In the genomic region with DNA sequence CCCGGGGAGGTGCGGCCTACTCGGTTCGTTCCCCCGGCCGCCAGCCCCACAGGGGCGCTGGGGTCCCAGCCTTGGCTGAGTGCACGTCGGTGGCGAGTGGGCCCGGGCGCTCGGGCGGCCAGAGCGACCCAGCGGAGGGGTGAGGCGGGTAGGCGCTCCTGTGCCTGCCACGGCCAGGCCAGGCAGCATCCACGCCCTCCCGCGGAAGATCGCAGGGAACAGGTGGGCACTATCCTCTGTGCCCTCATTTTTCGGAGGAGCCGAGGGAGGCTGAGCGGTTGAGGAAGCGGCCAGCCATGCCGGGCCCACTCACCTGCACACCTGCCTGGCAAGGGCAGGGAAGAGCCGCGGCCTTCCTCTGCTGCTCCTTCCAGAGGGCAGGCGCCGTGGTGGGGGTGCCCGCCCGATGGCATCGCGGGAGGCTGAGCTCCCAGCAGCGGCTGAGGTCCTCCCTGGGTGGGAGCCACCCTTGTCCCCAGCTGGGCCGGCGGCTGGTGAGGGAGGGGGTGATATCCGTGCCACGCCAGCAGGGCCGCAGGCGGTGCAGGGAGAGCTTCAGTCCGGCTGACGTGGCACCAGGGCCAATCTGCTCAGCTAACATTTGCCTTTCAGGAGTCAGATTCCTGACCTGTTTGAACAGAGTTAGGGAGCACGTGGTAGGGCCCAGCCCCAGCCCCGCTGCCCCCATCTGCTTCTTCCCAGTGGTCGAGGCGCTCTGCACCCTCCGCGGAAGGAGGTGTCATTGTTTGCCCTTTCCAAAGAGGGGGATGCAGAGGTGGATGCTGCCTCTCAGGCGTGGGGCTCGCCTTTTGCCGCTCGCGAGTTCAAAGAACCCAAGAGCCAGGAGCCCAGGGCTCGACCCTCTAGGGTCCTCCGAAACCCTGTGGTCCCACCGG, we compare ENCODE assay signal across 1 cellular context.
TF ChIP-seq lines count a peak whose summit lies in the region.

No MANE protein-coding gene starts in this region.

TF ChIP-seq in HepG2, 621 proteins besides CTCF, POLR2A, EP300 and RAD21 (continued from another document and continues in another):
- TF ChIP-seq ZBTB3 (CRISPR knock-in tag; IDR thresholded peaks at IDR 0.05; ENCODE audit: borderline replicate concordance, low read depth) (no peak), SNAI1 (CRISPR knock-in tag; IDR thresholded peaks at IDR 0.05; ENCODE audit: borderline replicate concordance) (no peak), MED8 (CRISPR knock-in tag; IDR thresholded peaks at IDR 0.05; ENCODE audit: insufficient replicate concordance) (no peak), RFX3 (CRISPR knock-in tag; IDR thresholded peaks at IDR 0.05) (no peak), PAWR (CRISPR knock-in tag; IDR thresholded peaks at IDR 0.05; ENCODE audit: borderline replicate concordance) (no peak), MLLT10 (CRISPR knock-in tag; IDR thresholded peaks at IDR 0.05) (no peak), ZBTB38 (CRISPR knock-in tag; IDR thresholded peaks at IDR 0.05) (no peak), SALL2 (CRISPR knock-in tag; IDR thresholded peaks at IDR 0.05) (no peak), KAT2B (IDR thresholded peaks at IDR 0.05; ENCODE audit: borderline replicate concordance, low read depth, low read length) (no peak), TGIF2 (CRISPR knock-in tag; IDR thresholded peaks at IDR 0.05) (no peak), ZSCAN21 (CRISPR knock-in tag; IDR thresholded peaks at IDR 0.05; ENCODE audit: borderline replicate concordance) (peak; percentile 29; the same call in 1 of the 2 replicates), ZNF616 (CRISPR knock-in tag; IDR thresholded peaks at IDR 0.05; ENCODE audit: low read depth) (no peak), SMC3 (IDR thresholded peaks at IDR 0.05; ENCODE audit: low read length) (no peak), ATF1 (CRISPR knock-in tag; IDR thresholded peaks at IDR 0.05) (no peak), ZSCAN29 (CRISPR knock-in tag; conservative IDR thresholded peaks at IDR 0.05) (no peak), MYNN (CRISPR knock-in tag; IDR thresholded peaks at IDR 0.05; ENCODE audit: low read depth) (no peak), RBM22 (optimal IDR thresholded peaks at IDR 0.05; ENCODE audit: low read length) (no peak), NPAS2 (CRISPR knock-in tag; IDR thresholded peaks at IDR 0.05; ENCODE audit: borderline replicate concordance) (no peak), HES4 (CRISPR knock-in tag; IDR thresholded peaks at IDR 0.05; ENCODE audit: borderline replicate concordance) (no peak), RELA (CRISPR knock-in tag; IDR thresholded peaks at IDR 0.05) (no peak), FOSL1 (CRISPR knock-in tag; IDR thresholded peaks at IDR 0.05; ENCODE audit: borderline replicate concordance) (no peak), ZNF274 (CRISPR knock-in tag; IDR thresholded peaks at IDR 0.05) (0 out of 2 replicates have a peak, but pooled peaks have one; percentile 27), ZNF317 (CRISPR knock-in tag; IDR thresholded peaks at IDR 0.05) (no peak), ERF (CRISPR knock-in tag; IDR thresholded peaks at IDR 0.05) (no peak), TARDBP (CRISPR knock-in tag; IDR thresholded peaks at IDR 0.05) (0 out of 2 replicates have a peak, but pooled peaks have one; percentile 10), ZNF205 (CRISPR knock-in tag; IDR thresholded peaks at IDR 0.05) (no peak), FOXA3 (CRISPR knock-in tag; IDR thresholded peaks at IDR 0.05) (no peak), ZNF552 (CRISPR knock-in tag; IDR thresholded peaks at IDR 0.05; ENCODE audit: borderline replicate concordance) (no peak), ZNF101 (CRISPR knock-in tag; IDR thresholded peaks at IDR 0.05; ENCODE audit: borderline replicate concordance, low read depth) (no peak), TBX2 (CRISPR knock-in tag; IDR thresholded peaks at IDR 0.05; ENCODE audit: borderline replicate concordance) (no peak; the same call in 1 of the 2 replicates), ZNF138 (CRISPR knock-in tag; IDR thresholded peaks at IDR 0.05; ENCODE audit: low read depth) (no peak), YEATS4 (CRISPR knock-in tag; IDR thresholded peaks at IDR 0.05; ENCODE audit: borderline replicate concordance) (peak; percentile 59; the same call in 1 of the 2 replicates), REPIN1 (CRISPR knock-in tag; IDR thresholded peaks at IDR 0.05; ENCODE audit: borderline replicate concordance, low read depth) (no peak), ZBTB8A (CRISPR knock-in tag; IDR thresholded peaks at IDR 0.05; ENCODE audit: borderline replicate concordance, low read depth) (no peak), ZNF713 (CRISPR knock-in tag; IDR thresholded peaks at IDR 0.05) (no peak), ARNT2 (CRISPR knock-in tag; IDR thresholded peaks at IDR 0.05; ENCODE audit: low read depth) (peak; percentile 57; the same call in 1 of the 2 replicates), ZSCAN22 (CRISPR knock-in tag; IDR thresholded peaks at IDR 0.05) (no peak), ZNF546 (CRISPR knock-in tag; conservative IDR thresholded peaks at IDR 0.05) (no peak), KLF12 (CRISPR knock-in tag; IDR thresholded peaks at IDR 0.05; ENCODE audit: borderline replicate concordance) (no peak), SMARCE1 (IDR thresholded peaks at IDR 0.05; ENCODE audit: borderline replicate concordance) (no peak), ZNF17 (CRISPR knock-in tag; IDR thresholded peaks at IDR 0.05) (no peak), SOX5 (CRISPR knock-in tag; IDR thresholded peaks at IDR 0.05; ENCODE audit: borderline replicate concordance) (peak; percentile 9; the same call in 1 of the 2 replicates), MED1 (CRISPR knock-in tag; IDR thresholded peaks at IDR 0.05) (peak; percentile 29; the same call in 1 of the 2 replicates)
- TF ChIP-seq, protein P1, sequence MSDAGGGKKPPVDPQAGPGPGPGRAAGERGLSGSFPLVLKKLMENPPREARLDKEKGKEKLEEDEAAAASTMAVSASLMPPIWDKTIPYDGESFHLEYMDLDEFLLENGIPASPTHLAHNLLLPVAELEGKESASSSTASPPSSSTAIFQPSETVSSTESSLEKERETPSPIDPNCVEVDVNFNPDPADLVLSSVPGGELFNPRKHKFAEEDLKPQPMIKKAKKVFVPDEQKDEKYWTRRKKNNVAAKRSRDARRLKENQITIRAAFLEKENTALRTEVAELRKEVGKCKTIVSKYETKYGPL (CRISPR knock-in tag; IDR thresholded peaks at IDR 0.05) = no peak
- TF ChIP-seq, protein P2, sequence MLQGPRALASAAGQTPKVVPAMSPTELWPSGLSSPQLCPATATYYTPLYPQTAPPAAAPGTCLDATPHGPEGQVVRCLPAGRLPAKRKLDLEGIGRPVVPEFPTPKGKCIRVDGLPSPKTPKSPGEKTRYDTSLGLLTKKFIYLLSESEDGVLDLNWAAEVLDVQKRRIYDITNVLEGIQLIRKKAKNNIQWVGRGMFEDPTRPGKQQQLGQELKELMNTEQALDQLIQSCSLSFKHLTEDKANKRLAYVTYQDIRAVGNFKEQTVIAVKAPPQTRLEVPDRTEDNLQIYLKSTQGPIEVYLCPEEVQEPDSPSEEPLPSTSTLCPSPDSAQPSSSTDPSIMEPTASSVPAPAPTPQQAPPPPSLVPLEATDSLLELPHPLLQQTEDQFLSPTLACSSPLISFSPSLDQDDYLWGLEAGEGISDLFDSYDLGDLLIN (CRISPR knock-in tag; IDR thresholded peaks at IDR 0.05; ENCODE audit: borderline replicate concordance) = no peak
- TF ChIP-seq, protein P3, sequence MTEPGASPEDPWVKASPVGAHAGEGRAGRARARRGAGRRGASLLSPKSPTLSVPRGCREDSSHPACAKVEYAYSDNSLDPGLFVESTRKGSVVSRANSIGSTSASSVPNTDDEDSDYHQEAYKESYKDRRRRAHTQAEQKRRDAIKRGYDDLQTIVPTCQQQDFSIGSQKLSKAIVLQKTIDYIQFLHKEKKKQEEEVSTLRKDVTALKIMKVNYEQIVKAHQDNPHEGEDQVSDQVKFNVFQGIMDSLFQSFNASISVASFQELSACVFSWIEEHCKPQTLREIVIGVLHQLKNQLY (CRISPR knock-in tag; IDR thresholded peaks at IDR 0.05) = no peak
- TF ChIP-seq, protein P4, sequence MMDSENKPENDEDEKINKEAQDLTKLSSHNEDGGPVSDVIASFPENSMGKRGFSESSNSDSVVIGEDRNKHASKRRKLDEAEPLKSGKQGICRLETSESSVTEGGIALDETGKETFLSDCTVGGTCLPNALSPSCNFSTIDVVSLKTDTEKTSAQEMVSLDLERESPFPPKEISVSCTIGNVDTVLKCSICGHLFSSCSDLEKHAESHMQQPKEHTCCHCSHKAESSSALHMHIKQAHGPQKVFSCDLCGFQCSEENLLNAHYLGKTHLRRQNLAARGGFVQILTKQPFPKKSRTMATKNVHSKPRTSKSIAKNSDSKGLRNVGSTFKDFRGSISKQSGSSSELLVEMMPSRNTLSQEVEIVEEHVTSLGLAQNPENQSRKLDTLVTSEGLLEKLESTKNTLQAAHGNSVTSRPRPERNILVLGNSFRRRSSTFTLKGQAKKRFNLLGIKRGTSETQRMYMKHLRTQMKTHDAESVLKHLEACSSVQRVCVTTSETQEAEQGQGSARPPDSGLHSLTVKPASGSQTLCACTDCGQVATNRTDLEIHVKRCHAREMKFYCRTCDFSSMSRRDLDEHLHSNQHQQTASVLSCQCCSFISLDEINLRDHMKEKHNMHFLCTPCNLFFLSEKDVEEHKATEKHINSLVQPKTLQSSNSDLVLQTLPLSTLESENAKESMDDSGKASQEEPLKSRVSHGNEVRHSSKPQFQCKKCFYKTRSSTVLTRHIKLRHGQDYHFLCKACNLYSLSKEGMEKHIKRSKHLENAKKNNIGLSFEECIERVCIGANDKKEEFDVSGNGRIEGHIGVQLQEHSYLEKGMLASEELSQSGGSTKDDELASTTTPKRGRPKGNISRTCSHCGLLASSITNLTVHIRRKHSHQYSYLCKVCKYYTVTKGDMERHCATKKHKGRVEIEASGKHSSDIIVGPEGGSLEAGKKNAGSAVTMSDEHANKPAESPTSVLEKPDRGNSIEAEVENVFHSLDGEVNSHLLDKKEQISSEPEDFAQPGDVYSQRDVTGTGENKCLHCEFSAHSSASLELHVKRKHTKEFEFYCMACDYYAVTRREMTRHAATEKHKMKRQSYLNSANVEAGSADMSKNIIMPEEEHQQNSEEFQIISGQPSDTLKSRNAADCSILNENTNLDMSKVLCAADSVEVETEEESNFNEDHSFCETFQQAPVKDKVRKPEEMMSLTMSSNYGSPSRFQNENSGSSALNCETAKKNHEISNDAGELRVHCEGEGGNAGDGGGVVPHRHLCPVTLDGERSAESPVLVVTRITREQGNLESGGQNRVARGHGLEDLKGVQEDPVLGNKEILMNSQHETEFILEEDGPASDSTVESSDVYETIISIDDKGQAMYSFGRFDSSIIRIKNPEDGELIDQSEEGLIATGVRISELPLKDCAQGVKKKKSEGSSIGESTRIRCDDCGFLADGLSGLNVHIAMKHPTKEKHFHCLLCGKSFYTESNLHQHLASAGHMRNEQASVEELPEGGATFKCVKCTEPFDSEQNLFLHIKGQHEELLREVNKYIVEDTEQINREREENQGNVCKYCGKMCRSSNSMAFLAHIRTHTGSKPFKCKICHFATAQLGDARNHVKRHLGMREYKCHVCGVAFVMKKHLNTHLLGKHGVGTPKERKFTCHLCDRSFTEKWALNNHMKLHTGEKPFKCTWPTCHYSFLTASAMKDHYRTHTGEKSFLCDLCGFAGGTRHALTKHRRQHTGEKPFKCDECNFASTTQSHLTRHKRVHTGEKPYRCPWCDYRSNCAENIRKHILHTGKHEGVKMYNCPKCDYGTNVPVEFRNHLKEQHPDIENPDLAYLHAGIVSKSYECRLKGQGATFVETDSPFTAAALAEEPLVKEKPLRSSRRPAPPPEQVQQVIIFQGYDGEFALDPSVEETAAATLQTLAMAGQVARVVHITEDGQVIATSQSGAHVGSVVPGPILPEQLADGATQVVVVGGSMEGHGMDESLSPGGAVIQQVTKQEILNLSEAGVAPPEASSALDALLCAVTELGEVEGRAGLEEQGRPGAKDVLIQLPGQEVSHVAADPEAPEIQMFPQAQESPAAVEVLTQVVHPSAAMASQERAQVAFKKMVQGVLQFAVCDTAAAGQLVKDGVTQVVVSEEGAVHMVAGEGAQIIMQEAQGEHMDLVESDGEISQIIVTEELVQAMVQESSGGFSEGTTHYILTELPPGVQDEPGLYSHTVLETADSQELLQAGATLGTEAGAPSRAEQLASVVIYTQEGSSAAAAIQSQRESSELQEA (CRISPR knock-in tag; IDR thresholded peaks at IDR 0.05; ENCODE audit: not compliant biosample characterization) = peak; percentile 68
- TF ChIP-seq, protein P5, sequence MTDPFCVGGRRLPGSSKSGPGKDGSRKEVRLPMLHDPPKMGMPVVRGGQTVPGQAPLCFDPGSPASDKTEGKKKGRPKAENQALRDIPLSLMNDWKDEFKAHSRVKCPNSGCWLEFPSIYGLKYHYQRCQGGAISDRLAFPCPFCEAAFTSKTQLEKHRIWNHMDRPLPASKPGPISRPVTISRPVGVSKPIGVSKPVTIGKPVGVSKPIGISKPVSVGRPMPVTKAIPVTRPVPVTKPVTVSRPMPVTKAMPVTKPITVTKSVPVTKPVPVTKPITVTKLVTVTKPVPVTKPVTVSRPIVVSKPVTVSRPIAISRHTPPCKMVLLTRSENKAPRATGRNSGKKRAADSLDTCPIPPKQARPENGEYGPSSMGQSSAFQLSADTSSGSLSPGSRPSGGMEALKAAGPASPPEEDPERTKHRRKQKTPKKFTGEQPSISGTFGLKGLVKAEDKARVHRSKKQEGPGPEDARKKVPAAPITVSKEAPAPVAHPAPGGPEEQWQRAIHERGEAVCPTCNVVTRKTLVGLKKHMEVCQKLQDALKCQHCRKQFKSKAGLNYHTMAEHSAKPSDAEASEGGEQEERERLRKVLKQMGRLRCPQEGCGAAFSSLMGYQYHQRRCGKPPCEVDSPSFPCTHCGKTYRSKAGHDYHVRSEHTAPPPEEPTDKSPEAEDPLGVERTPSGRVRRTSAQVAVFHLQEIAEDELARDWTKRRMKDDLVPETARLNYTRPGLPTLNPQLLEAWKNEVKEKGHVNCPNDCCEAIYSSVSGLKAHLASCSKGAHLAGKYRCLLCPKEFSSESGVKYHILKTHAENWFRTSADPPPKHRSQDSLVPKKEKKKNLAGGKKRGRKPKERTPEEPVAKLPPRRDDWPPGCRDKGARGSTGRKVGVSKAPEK (CRISPR knock-in tag; IDR thresholded peaks at IDR 0.05; ENCODE audit: borderline replicate concordance) = no peak
- TF ChIP-seq, protein P6, sequence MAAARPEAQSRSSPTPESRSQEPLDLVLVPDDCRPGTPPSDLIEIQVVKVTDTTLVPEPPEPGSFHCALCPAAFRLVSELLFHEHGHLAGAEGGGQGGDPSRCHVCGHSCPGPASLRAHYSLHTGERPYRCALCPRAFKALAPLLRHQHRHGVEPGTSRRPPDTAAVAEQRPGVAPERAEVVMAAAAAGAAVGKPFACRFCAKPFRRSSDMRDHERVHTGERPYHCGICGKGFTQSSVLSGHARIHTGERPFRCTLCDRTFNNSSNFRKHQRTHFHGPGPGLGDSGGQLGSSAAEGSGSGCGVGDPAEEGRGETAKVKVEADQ (CRISPR knock-in tag; IDR thresholded peaks at IDR 0.05; ENCODE audit: borderline replicate concordance) = no peak
- TF ChIP-seq, protein P7, sequence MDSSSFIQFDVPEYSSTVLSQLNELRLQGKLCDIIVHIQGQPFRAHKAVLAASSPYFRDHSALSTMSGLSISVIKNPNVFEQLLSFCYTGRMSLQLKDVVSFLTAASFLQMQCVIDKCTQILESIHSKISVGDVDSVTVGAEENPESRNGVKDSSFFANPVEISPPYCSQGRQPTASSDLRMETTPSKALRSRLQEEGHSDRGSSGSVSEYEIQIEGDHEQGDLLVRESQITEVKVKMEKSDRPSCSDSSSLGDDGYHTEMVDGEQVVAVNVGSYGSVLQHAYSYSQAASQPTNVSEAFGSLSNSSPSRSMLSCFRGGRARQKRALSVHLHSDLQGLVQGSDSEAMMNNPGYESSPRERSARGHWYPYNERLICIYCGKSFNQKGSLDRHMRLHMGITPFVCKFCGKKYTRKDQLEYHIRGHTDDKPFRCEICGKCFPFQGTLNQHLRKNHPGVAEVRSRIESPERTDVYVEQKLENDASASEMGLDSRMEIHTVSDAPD (CRISPR knock-in tag; IDR thresholded peaks at IDR 0.05) = no peak
